Comparison of ENCODE assay signal across 21 cellular contexts in genomic region chr18:10840768-10841167, GRCh38.
"Had no signal": no experiment of that assay in that cellular context is flagged by ENCODE, and none has a peak within 500 bp of the region (broad histone marks: within the 10 kb centered on the region; RNA-seq: fewer than 3 reads in every experiment).

No MANE protein-coding gene starts in this region.

- DNase-seq: activated CD4-positive, alpha-beta T cell treated with anti-CD3 and anti-CD28 coated beads for 48 hours; activated CD8-positive, alpha-beta T cell treated with anti-CD3 and anti-CD28 coated beads for 36 hours; activated gamma-delta T cell; activated naive CD4-positive, alpha-beta T cell treated with anti-CD3 and anti-CD28 coated beads, Interleukin-2, amount 50 U/mL, for 16 hours; activated naive CD8-positive, alpha-beta T cell treated with anti-CD3 and anti-CD28 coated beads, Interleukin-2, amount 50 U/mL, for 24 hours; brain microvascular endothelial cell; central memory CD4-positive, alpha-beta T cell; dorsolateral prefrontal cortex; effector memory CD8-positive, alpha-beta T cell; kidney; natural killer cell; ovary; stimulated activated CD4-positive, alpha-beta T cell treated with anti-CD3 and anti-CD28 coated beads, Interleukin-4, amount 100 ng/mL, for 24 hours; stimulated activated naive CD4-positive, alpha-beta T cell treated with Interleukin-2 at 50 U/mL for 16 hours; T-helper 9 cell had no signal

- H3K4me3 ChIP-seq: ascending aorta, dorsolateral prefrontal cortex, esophagus muscularis mucosa, lung, ovary, prostate gland, right atrium auricular region had no signal

- H3K4me1 Mint-ChIP-seq: activated naive CD8-positive, alpha-beta T cell treated with anti-CD3 and anti-CD28 coated beads, Interleukin-2, amount 50 U/mL, for 24 hours; natural killer cell had no signal

- H3K4me3 Mint-ChIP-seq: activated CD8-positive, alpha-beta T cell treated with anti-CD3 and anti-CD28 coated beads for 36 hours; activated naive CD8-positive, alpha-beta T cell treated with anti-CD3 and anti-CD28 coated beads, Interleukin-2, amount 50 U/mL, for 24 hours; activated T-helper 1 cell treated with anti-CD3 and anti-CD28 coated beads, Interleukin-12 subunit alpha, Interleukin-12 subunit beta, Interleukin-2, Interleukin-4 antibody, amounts not matched to agents 30 ng/mL and 10 ng/mL and 1 ng/mL, durations not matched to agents 14 hours and 24 hours and 36 hours; effector memory CD8-positive, alpha-beta T cell; natural killer cell had no signal

- H3K27ac Mint-ChIP-seq: activated CD8-positive, alpha-beta T cell treated with anti-CD3 and anti-CD28 coated beads for 36 hours; activated naive CD8-positive, alpha-beta T cell treated with anti-CD3 and anti-CD28 coated beads, Interleukin-2, amount 50 U/mL, for 24 hours; activated T-helper 1 cell treated with anti-CD3 and anti-CD28 coated beads, Interleukin-12 subunit alpha, Interleukin-12 subunit beta, Interleukin-2, Interleukin-4 antibody, amounts not matched to agents 30 ng/mL and 10 ng/mL and 1 ng/mL, durations not matched to agents 14 hours and 24 hours and 36 hours; effector memory CD8-positive, alpha-beta T cell; natural killer cell had no signal

- H3K36me3 Mint-ChIP-seq: natural killer cell had no signal

- ATAC-seq: activated CD8-positive, alpha-beta T cell treated with anti-CD3 and anti-CD28 coated beads for 36 hours; activated naive CD8-positive, alpha-beta T cell treated with anti-CD3 and anti-CD28 coated beads, Interleukin-2, amount 50 U/mL, for 24 hours; effector memory CD8-positive, alpha-beta T cell; natural killer cell had no signal

- H3K9me3 Mint-ChIP-seq: activated CD8-positive, alpha-beta T cell treated with anti-CD3 and anti-CD28 coated beads for 36 hours; activated naive CD8-positive, alpha-beta T cell treated with anti-CD3 and anti-CD28 coated beads, Interleukin-2, amount 50 U/mL, for 24 hours; activated T-helper 1 cell treated with anti-CD3 and anti-CD28 coated beads, Interleukin-12 subunit alpha, Interleukin-12 subunit beta, Interleukin-2, Interleukin-4 antibody, amounts not matched to agents 30 ng/mL and 10 ng/mL and 1 ng/mL, durations not matched to agents 14 hours and 24 hours and 36 hours; effector memory CD8-positive, alpha-beta T cell had no signal

- H3K27me3 Mint-ChIP-seq: activated CD8-positive, alpha-beta T cell treated with anti-CD3 and anti-CD28 coated beads for 36 hours had no signal
